Comparison of ENCODE assay signal across 18 cellular contexts in genomic region chr17:60080545-60080944, GRCh38. TPM values are rescaled to one million over a fixed set of nuclear protein-coding genes. Genes with fewer than 3 reads are reported as not detected.
A peak's percentile ranks its signal among the peaks of the same experiment; 100 is the strongest.
DNase-seq lines count a peak whose midpoint lies in the region; ATAC-seq, FAIRE-seq and TF ChIP-seq lines count a peak whose summit lies in the region.
"Had no signal": no experiment of that assay in that cellular context is flagged by ENCODE, and none has a peak within 500 bp of the region (broad histone marks: within the 10 kb centered on the region; RNA-seq: fewer than 3 reads in every experiment).

No MANE protein-coding gene starts in this region.

- no peaks in the 10 kb centered on the region for H3K27me3 Mint-ChIP-seq in nephron (ENCODE audit: low read depth)
- H3K27me3 Mint-ChIP-seq: activated CD4-positive, alpha-beta memory T cell treated with anti-CD3 and anti-CD28 coated beads for 36 hours; memory B cell had no signal

- H4K20me1 ChIP-seq in DOHH2 (ENCODE audit: control insufficient read depth, insufficient read depth, low read depth, low read length) (no peaks in the 10 kb centered on the region), Karpas-422 (ENCODE audit: insufficient read depth, low read depth, low read length) (no peaks in the 10 kb centered on the region), K562 (replicated peaks; ENCODE audit: control insufficient read depth, insufficient read depth, low read length) (no peaks in the 10 kb centered on the region)

- peak; percentile 11 for FAIRE-seq in K562 (lab: Jason Lieb, UNC)
- FAIRE-seq: colon had no signal

- in situ Hi-C loops in K562 (cut with MboI), result no loop called here

- H3F3A ChIP-seq in DOHH2 (ENCODE audit: control insufficient read depth, insufficient read depth), result peaks cover 14% of the 10 kb centered on the region

- no TSS peak for BruUV-seq in K562 (replicated peaks; lab: Mats Ljungman, UMichigan)

- peaks cover 25% of the 10 kb centered on the region for H3K4me1 ChIP-seq in DOHH2 (ENCODE audit: control insufficient read depth, low read length)
- H3K4me1 ChIP-seq in Karpas-422 (ENCODE audit: low read length), result peaks cover 33% of the 10 kb centered on the region
- H3K4me1 ChIP-seq in K562 (replicated peaks in 1 of 2; ENCODE audit: control insufficient read depth in 2 of 2, insufficient read depth in 2 of 2, low read length in 2 of 2), result peaks cover 0 to 25% of the 10 kb centered on the region in 2 experiments; a peak in 2 of 5 replicates

- H3K4me2 ChIP-seq in DOHH2 (ENCODE audit: low read length) (0 out of 2 replicates have a peak overlapping the region, but pooled peaks have one; percentile 82), Karpas-422 (ENCODE audit: low read depth, low read length, poor library complexity, severe bottlenecking) (peak overlapping the region; percentile 100), K562 (ENCODE audit: insufficient read depth, low read length) (no peak overlapping the region; the same call in 1 of the 2 replicates)

- H3K9me1 ChIP-seq in K562 (ENCODE audit: control insufficient read depth, insufficient read depth, low read length), result no peaks in the 10 kb centered on the region

- intact Hi-C loops in K562 (cut with micrococcal nuclease), result no loop called here

- no peak overlapping the region for H3K9ac ChIP-seq in Karpas-422 (ENCODE audit: low read length)
- no peak overlapping the region for H3K9ac ChIP-seq in K562 (ENCODE audit: insufficient read depth in 1 of 2, low read depth in 2 of 2, low read length in 2 of 2)
- H3K9ac ChIP-seq: KMS-11 had no signal

- no peak for TF ChIP-seq POLR2A in K562 (conservative IDR thresholded peaks at IDR 0.05)

- H3K9me3 ChIP-seq in DOHH2 (ENCODE audit: control insufficient read depth, insufficient read depth, low read length), result no peaks in the 10 kb centered on the region
- H3K9me3 ChIP-seq in Karpas-422 (ENCODE audit: low read length), result no peaks in the 10 kb centered on the region
- no peaks in the 10 kb centered on the region for H3K9me3 ChIP-seq in K562 (replicated peaks; ENCODE audit: control insufficient read depth, insufficient read depth, low read depth, low read length)
- H3K9me3 ChIP-seq: HAP-1, right lobe of liver, suprapubic skin had no signal

- H3K4me1 Mint-ChIP-seq in nephron, result peaks cover 25% of the 10 kb centered on the region

- no peak for TF ChIP-seq CTCF in DOHH2 (IDR thresholded peaks at IDR 0.05; ENCODE audit: low read depth, low read length, poor library complexity, severe bottlenecking)
- no peak for TF ChIP-seq CTCF in K562 (IDR thresholded peaks at IDR 0.05 in 2 of 3, conservative IDR thresholded peaks at IDR 0.05 in 1 of 3; ENCODE audit: insufficient read depth in 2 of 3, low read depth in 1 of 3, low read length in 3 of 3)
- no peak for TF ChIP-seq CTCF in nephron (IDR thresholded peaks at IDR 0.05; ENCODE audit: unreplicated experiment in 3 of 3)

- no peaks in the 10 kb centered on the region for H3K36me3 ChIP-seq in DOHH2 (ENCODE audit: control insufficient read depth, low read length)
- peaks cover 5% of the 10 kb centered on the region; the same call in 1 of the 2 replicates for H3K36me3 ChIP-seq in Karpas-422 (ENCODE audit: insufficient read depth, low read length)
- H3K36me3 ChIP-seq in K562 (ENCODE audit: control insufficient read depth, insufficient read depth, low read length), result peaks cover 6% of the 10 kb centered on the region; the same call in 2 of the 3 replicates
- H3K36me3 ChIP-seq: HAP-1, suprapubic skin had no signal

- H3K27me3 ChIP-seq in DOHH2 (ENCODE audit: control insufficient read depth, low read length), result no peaks in the 10 kb centered on the region
- H3K27me3 ChIP-seq in Karpas-422 (ENCODE audit: low read length), result no peaks in the 10 kb centered on the region
- H3K27me3 ChIP-seq in K562 (ENCODE audit: control insufficient read depth in 2 of 2, insufficient read depth in 2 of 2, low read length in 2 of 2), result no peaks in the 10 kb centered on the region
- H3K27me3 ChIP-seq: right lobe of liver, suprapubic skin had no signal

- H3K4me3 Mint-ChIP-seq in nephron, result peak overlapping the region; percentile 56 to 69 (median 60)

- H2AFZ ChIP-seq in Karpas-422 (ENCODE audit: low read length) (no peak overlapping the region), K562 (ENCODE audit: low read depth, low read length) (no peak overlapping the region)

- no peak for TF ChIP-seq EP300 in K562 (IDR thresholded peaks at IDR 0.05; ENCODE audit: low read length)

- TF ChIP-seq RAD21 in K562 (CRISPR knock-in tag; conservative IDR thresholded peaks at IDR 0.05 in 1 of 2, IDR thresholded peaks at IDR 0.05 in 1 of 2), result no peak

- no peak overlapping the region for H3K4me3 ChIP-seq in DOHH2 (ENCODE audit: low read length)
- no peak overlapping the region for H3K4me3 ChIP-seq in Karpas-422 (ENCODE audit: low read length)
- H3K4me3 ChIP-seq in K562, result no peak overlapping the region
- H3K4me3 ChIP-seq: right lobe of liver, suprapubic skin had no signal

- H3K9me3 Mint-ChIP-seq in nephron, result no peaks in the 10 kb centered on the region
- H3K9me3 Mint-ChIP-seq: activated CD4-positive, alpha-beta memory T cell treated with anti-CD3 and anti-CD28 coated beads for 36 hours; memory B cell had no signal

- H3K27ac ChIP-seq in DOHH2 (ENCODE audit: low read depth, low read length), result no peak overlapping the region
- H3K27ac ChIP-seq in Karpas-422 (ENCODE audit: low read length), result no peak overlapping the region
- no peak overlapping the region for H3K27ac ChIP-seq in K562 (ENCODE audit: extremely low read depth, low read depth, low read length)
- H3K27ac ChIP-seq: KMS-11, right lobe of liver, suprapubic skin had no signal

- ATAC-seq in K562, result no peak
- ATAC-seq in HG03457 (IDR thresholded peaks at IDR 0.05; ENCODE audit: unreplicated experiment), result no peak
- ATAC-seq: right lobe of liver had no signal

- POLR2A ChIA-PET in K562 (lab: Yijun Ruan, JAX), result interaction anchor here (1.4 to 3.9 kb wide), 2 partner anchors 8 to 16 kb away, joined by 5 to 12 read pairs; no protein-coding TSS in a partner anchor

- H3K79me2 ChIP-seq in DOHH2 (ENCODE audit: control insufficient read depth, low read length) (peaks cover 3% of the 10 kb centered on the region; the same call in 1 of the 2 replicates), Karpas-422 (ENCODE audit: low read length) (peaks cover 25% of the 10 kb centered on the region), K562 (ENCODE audit: control insufficient read depth, insufficient read depth, low read length) (peaks cover 31% of the 10 kb centered on the region)

- DNase-seq in Karpas-422, result no peak
- no peak for DNase-seq in K562 (ENCODE audit: extremely low read depth in 1 of 4, low spot score in 3 of 4)
- DNase-seq in GDM1 (lab: John Stamatoyannopoulos, UW), result no peak
- DNase-seq in LoVo (ENCODE audit: low spot score), result no peak
- DNase-seq: activated CD4-positive, alpha-beta memory T cell treated with anti-CD3 and anti-CD28 coated beads for 36 hours; C1 segment of cervical spinal cord; head of caudate nucleus; NCI-H446 treated with DMSO at 0.1 percent for 48 hours; right lobe of liver; stimulated activated CD4-positive, alpha-beta T cell treated with anti-CD3 and anti-CD28 coated beads, Interleukin-2, amount 100 ng/mL, for 24 hours had no signal

- CTCF ChIA-PET in K562 (lab: Yijun Ruan, JAX; ENCODE audit: low intra/inter-chr PET ratio), result no interaction called here

- no peak overlapping the region for H3K27ac Mint-ChIP-seq in nephron
- H3K27ac Mint-ChIP-seq: activated CD4-positive, alpha-beta memory T cell treated with anti-CD3 and anti-CD28 coated beads for 36 hours had no signal

- H3K9me2 ChIP-seq in DOHH2 (replicated peaks; ENCODE audit: control insufficient read depth, low read length) (no peaks in the 10 kb centered on the region), Karpas-422 (replicated peaks; ENCODE audit: insufficient read depth, low read length) (no peaks in the 10 kb centered on the region)

- no peaks in the 10 kb centered on the region for H3K36me3 Mint-ChIP-seq in nephron (ENCODE audit: low read depth)

TF ChIP-seq in K562, 482 proteins besides CTCF, POLR2A, EP300 and RAD21:
- TF ChIP-seq ESRRA (IDR thresholded peaks at IDR 0.05; ENCODE audit: borderline replicate concordance, low read depth) (no peak), HNRNPK (IDR thresholded peaks at IDR 0.05; ENCODE audit: low read depth, low read length, poor library complexity, severe bottlenecking) (no peak), POLR2AphosphoS5 (IDR thresholded peaks at IDR 0.05; ENCODE audit: control insufficient read depth, insufficient read depth, low read depth, low read length) (no peak), SMARCA4 (IDR thresholded peaks at IDR 0.05) (no peak), MCM3 (IDR thresholded peaks at IDR 0.05) (no peak)

RNA-seq across cellular contexts. Expression of gene HEATR6, which starts 1.8 kb away (rescaled TPM):
- 12.3 and 12.7 TPM in 2 replicates for total RNA-seq in Karpas-422 (2014; rRNA removed; shearing (Covaris generic); ENCODE audit: low replicate concordance)
- 29.4 and 51.4 TPM in 2 replicates for total RNA-seq in K562 (2011; cell fraction: chromatin; rRNA removed; ENCODE audit: low replicate concordance)
- total RNA-seq in K562 (2011; cell fraction: nucleolus; rRNA removed), result 23.0 and 26.7 TPM in 2 replicates
- 31.9 and 32.7 TPM in 2 replicates for total RNA-seq in K562 (2011; cell fraction: nucleoplasm; rRNA removed)
- 6.9 and 11.3 TPM in 2 replicates for total RNA-seq in K562 (2014; rRNA removed)
- 11.4 and 12.1 TPM in 2 replicates for total RNA-seq in K562 (2014; rRNA removed; fragmentation: Illumina TruSeq; extraction: Trizol)
- 10.9 and 12.7 TPM in 2 replicates for total RNA-seq in K562 (2015; rRNA removed; fragmentation: Illumina TruSeq; extraction: Trizol)
- 12.9 and 13.5 TPM in 2 replicates for total RNA-seq in K562 (2021)
- polyA plus RNA-seq in K562 (2011; rRNA removed), result 17.6 and 22.9 TPM in 2 replicates
- polyA plus RNA-seq in K562 (2011; cell fraction: cytosol; rRNA removed), result 22.9 and 29.8 TPM in 2 replicates
- 78.3 and 85.3 TPM in 2 replicates for polyA plus RNA-seq in K562 (2011; cell fraction: nucleus; rRNA removed)
- polyA plus RNA-seq in K562 (2012), result 11.1 and 22.0 TPM in 2 replicates
- 14.5 and 15.4 TPM in 2 replicates for polyA plus RNA-seq in K562 (2014; fragmentation: Illumina TruSeq; extraction: Trizol)
- polyA plus RNA-seq in K562 (2014; fragmentation: Nextera tagmentation; extraction: Ambion mirVana), result 1 to 10 TPM; 5.3 to 9.1 TPM
- 10.8 and 13.5 TPM in 2 replicates for polyA plus RNA-seq in K562 (2014; rRNA removed)
- 21.9 and 34.4 TPM in 2 replicates for polyA minus RNA-seq in K562 (2011; rRNA and poly(A)+ RNA removed)
- 15.9 and 17.8 TPM in 2 replicates for polyA minus RNA-seq in K562 (2011; cell fraction: cytosol; rRNA and poly(A)+ RNA removed)
- 26.7 and 45.1 TPM in 2 replicates for polyA minus RNA-seq in K562 (2011; cell fraction: nucleus; rRNA and poly(A)+ RNA removed)
